9 cellular contexts compared by ENCODE assay signal in genomic region chr1:74731399-74732052, GRCh38. TPM values are rescaled to one million over a fixed set of nuclear protein-coding genes. Genes with fewer than 3 reads are reported as not detected.
DNase-seq lines count a peak whose midpoint lies in the region; ATAC-seq and TF ChIP-seq lines count a peak whose summit lies in the region.
"Had no signal": no experiment of that assay in that cellular context is flagged by ENCODE, and none has a peak within 500 bp of the region (broad histone marks: within the 10 kb centered on the region; RNA-seq: fewer than 3 reads in every experiment).

No MANE protein-coding gene starts in this region.

- intact Hi-C loops in posterior vena cava (cut with DNase I): no loop called here

- H2AFZ ChIP-seq in MM.1S (ENCODE audit: low read length): no peak overlapping the region

- peaks cover 19% of the 10 kb centered on the region for H3K36me3 Mint-ChIP-seq in IgD-negative memory B cell

- DNase-seq in AG10803 (ENCODE audit: low read depth) (no peak), erythroblast (lab: John Stamatoyannopoulos, UW) (peak; percentile 38 to 70), NCI-H2081 treated with DMSO at 0.1 percent for 48 hours (lab: John Stamatoyannopoulos, UW) (no peak), MM.1S (no peak), posterior vena cava (ENCODE audit: low spot score) (no peak)

- H3K27me3 ChIP-seq in skeletal muscle tissue (ENCODE audit: control insufficient read depth in 3 of 3, insufficient read depth in 3 of 3, low read length in 3 of 3) (no peaks in the 10 kb centered on the region), MM.1S (replicated peaks; ENCODE audit: insufficient read depth, low read length) (no peaks in the 10 kb centered on the region)

- H3K9me3 ChIP-seq in skeletal muscle tissue (ENCODE audit: control insufficient read depth in 3 of 3, low read length in 3 of 3) (no peaks in the 10 kb centered on the region), MM.1S (replicated peaks; ENCODE audit: insufficient read depth, low read length) (no peaks in the 10 kb centered on the region)

- H3K27ac Mint-ChIP-seq in IgD-negative memory B cell: peak overlapping the region in 2 of 3 donors; percentile 59 to 85

- peaks cover 9% of the 10 kb centered on the region; the same call in 1 of the 2 replicates for H3F3A ChIP-seq in MM.1S (ENCODE audit: insufficient read depth, low read length)

- TF ChIP-seq CTCF in AG10803 (conservative IDR thresholded peaks at IDR 0.05; ENCODE audit: low read length): no peak
- no peak for TF ChIP-seq CTCF in MM.1S (IDR thresholded peaks at IDR 0.05; ENCODE audit: low read length)

- H3K9me2 ChIP-seq in MM.1S (replicated peaks; ENCODE audit: insufficient read depth, low read length): no peaks in the 10 kb centered on the region

- no peak overlapping the region for H3K4me2 ChIP-seq in MM.1S (ENCODE audit: low read depth, low read length)

- TF ChIP-seq POLR2A in erythroblast (IDR thresholded peaks at IDR 0.05; ENCODE audit: low read length): no peak

- H3K4me3 ChIP-seq in AG10803 (ENCODE audit: low read length) (peak overlapping the region; percentile 0; the same call in 1 of the 2 replicates), skeletal muscle tissue (ENCODE audit: low read length in 3 of 3) (peak overlapping the region; percentile 3 to 51 (median 14)), MM.1S (ENCODE audit: low read length) (no peak overlapping the region)

- H4K20me1 ChIP-seq in MM.1S (ENCODE audit: insufficient read depth, low read length): no peaks in the 10 kb centered on the region

- H3K4me3 Mint-ChIP-seq in IgD-negative memory B cell: peak overlapping the region; percentile 58 to 91 (median 63)

- H3K9me3 Mint-ChIP-seq in IgD-negative memory B cell: peaks cover 0 to 4% (median under 1%) of the 10 kb centered on the region in 3 donors

- H3K79me2 ChIP-seq in MM.1S (ENCODE audit: low read length): peaks cover 21% of the 10 kb centered on the region

- peak; percentile 28 for ATAC-seq in GM19372 (IDR thresholded peaks at IDR 0.05; ENCODE audit: low read depth, unreplicated experiment)

- peaks cover 0 to under 1% (median 0%) of the 10 kb centered on the region in 3 donors for H3K36me3 ChIP-seq in skeletal muscle tissue (ENCODE audit: control insufficient read depth in 3 of 3, insufficient read depth in 3 of 3, low read length in 3 of 3)
- H3K36me3 ChIP-seq in MM.1S (replicated peaks; ENCODE audit: insufficient read depth, low read length): no peaks in the 10 kb centered on the region

- no peak overlapping the region for H3K27ac ChIP-seq in skeletal muscle tissue (ENCODE audit: low read depth, low read length)
- no peak overlapping the region for H3K27ac ChIP-seq in MM.1S (ENCODE audit: low read length)
- H3K27ac ChIP-seq: HL-60 had no signal

- H3K9ac ChIP-seq in skeletal muscle tissue (ENCODE audit: low read depth in 1 of 3, low read length in 3 of 3): peak overlapping the region in 1 of 3 donors; percentile 4
- no peak overlapping the region for H3K9ac ChIP-seq in MM.1S (ENCODE audit: low read length)

- H3K4me1 Mint-ChIP-seq in IgD-negative memory B cell: peaks cover 18 to 30% (median 29%) of the 10 kb centered on the region in 3 donors

- H3K27me3 Mint-ChIP-seq in IgD-negative memory B cell: no peaks in the 10 kb centered on the region

- H3K4me1 ChIP-seq in skeletal muscle tissue (ENCODE audit: control insufficient read depth in 3 of 3, insufficient read depth in 3 of 3, low read length in 3 of 3) (peaks cover 15 to 23% (median 17%) of the 10 kb centered on the region in 3 donors), MM.1S (ENCODE audit: low read length) (peaks cover 8% of the 10 kb centered on the region; the same call in 1 of the 2 replicates)

RNA-seq across cellular contexts. Expression of gene CRYZ, which starts 1.3 kb away (rescaled TPM):
- polyA plus RNA-seq in IgD-negative memory B cell: 51.1 TPM
- total RNA-seq in skeletal muscle tissue (21.4 TPM), posterior vena cava (10 to 100 TPM; 34.7 to 44.6 TPM)

RNA-seq across cellular contexts. Expression of gene TYW3, which starts 1.4 kb away (rescaled TPM):
- 9.8 TPM for polyA plus RNA-seq in IgD-negative memory B cell
- total RNA-seq in skeletal muscle tissue (7.3 TPM), posterior vena cava (10 to 100 TPM; 19.0 to 20.9 TPM)

RNA-seq across cellular contexts. Expression of gene ERICH3, which starts 57.9 kb away (rescaled TPM):
- not detected for polyA plus RNA-seq in IgD-negative memory B cell
- total RNA-seq in skeletal muscle tissue (not detected), posterior vena cava (under 1 TPM; 0.05 to 0.19 TPM)

Comparison
In these comparisons a context has a peak if more than half of its experiments do, and no peak if none do; other contexts are left out.
1. DNase-seq: peak in erythroblast (2 of 2); none in AG10803 (single experiment), NCI-H2081 treated with DMSO at 0.1 percent for 48 hours (single experiment), MM.1S (single experiment) and posterior vena cava (single experiment).